In the genomic region with DNA sequence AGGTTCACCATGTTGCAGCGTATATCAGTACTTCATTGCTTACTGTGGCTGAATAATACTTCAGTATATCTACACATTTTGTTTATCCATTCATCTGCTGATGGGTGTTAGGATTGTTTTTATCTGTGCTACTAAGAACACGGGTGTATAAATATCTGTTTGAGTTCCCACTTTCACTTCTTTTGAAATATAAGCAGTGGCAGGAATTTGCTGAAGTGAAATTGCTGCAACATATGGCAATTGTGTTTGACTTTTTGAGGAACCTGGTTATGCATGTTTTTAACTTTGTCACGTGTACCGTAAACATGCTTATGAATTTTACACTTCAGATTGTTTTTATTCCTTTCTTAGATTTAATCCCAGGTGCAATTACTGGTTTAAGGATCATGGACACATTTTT, we compare ENCODE assay signal across 24 cellular contexts. TPM values are rescaled to one million over a fixed set of nuclear protein-coding genes. Genes with fewer than 3 reads are reported as not detected.
A peak's percentile ranks its signal among the peaks of the same experiment; 100 is the strongest.
DNase-seq lines count a peak whose midpoint lies in the region; ATAC-seq and TF ChIP-seq lines count a peak whose summit lies in the region.
"Had no signal": no experiment of that assay in that cellular context is flagged by ENCODE, and none has a peak within 500 bp of the region (broad histone marks: within the 10 kb centered on the region; RNA-seq: fewer than 3 reads in every experiment).

No MANE protein-coding gene starts in this region.

- no peak overlapping the region for H3K27ac Mint-ChIP-seq in progenitor cell of endocrine pancreas
- H3K27ac Mint-ChIP-seq: activated CD4-positive, alpha-beta memory T cell treated with anti-CD3 and anti-CD28 coated beads, Interleukin-2, amount 10 ng/mL, durations not matched to agents 7 days and 5 days; natural killer cell treated with Interleukin-12 subunit alpha and Interleukin-12 subunit beta and Interleukin-15 and Interleukin-18, amount 100 ng/mL, for 72 hours had no signal

- H3K4me2 ChIP-seq in OCI-LY3 (ENCODE audit: low read length), result peak overlapping the region; percentile 53

- H3K9me3 Mint-ChIP-seq in progenitor cell of endocrine pancreas (ENCODE audit: low read depth), result no peaks in the 10 kb centered on the region
- H3K9me3 Mint-ChIP-seq: activated CD4-positive, alpha-beta memory T cell treated with anti-CD3 and anti-CD28 coated beads, Interleukin-2, amount 10 ng/mL, durations not matched to agents 7 days and 5 days; natural killer cell treated with Interleukin-12 subunit alpha and Interleukin-12 subunit beta and Interleukin-15 and Interleukin-18, amount 100 ng/mL, for 72 hours; T-cell had no signal

- no peaks in the 10 kb centered on the region for H3K36me3 Mint-ChIP-seq in progenitor cell of endocrine pancreas (ENCODE audit: insufficient read depth)
- H3K36me3 Mint-ChIP-seq: natural killer cell treated with Interleukin-12 subunit alpha and Interleukin-12 subunit beta and Interleukin-15 and Interleukin-18, amount 100 ng/mL, for 72 hours; T-cell had no signal

- no peaks in the 10 kb centered on the region for H3K27me3 Mint-ChIP-seq in progenitor cell of endocrine pancreas
- H3K27me3 Mint-ChIP-seq: activated CD4-positive, alpha-beta memory T cell treated with anti-CD3 and anti-CD28 coated beads, Interleukin-2, amount 10 ng/mL, durations not matched to agents 7 days and 5 days; natural killer cell treated with Interleukin-12 subunit alpha and Interleukin-12 subunit beta and Interleukin-15 and Interleukin-18, amount 100 ng/mL, for 72 hours; T-cell had no signal

- H3K9ac ChIP-seq in OCI-LY3 (ENCODE audit: low read length), result no peak overlapping the region

- peaks cover 67% of the 10 kb centered on the region for H3K79me2 ChIP-seq in OCI-LY3 (ENCODE audit: low read length)

- H3K4me1 ChIP-seq in left ventricle myocardium inferior (peaks cover 63% of the 10 kb centered on the region), heart right ventricle (peaks cover 30 to 61% (median 46%) of the 10 kb centered on the region in 9 donors), OCI-LY3 (ENCODE audit: low read length) (peaks cover 24% of the 10 kb centered on the region), right lobe of liver (peaks cover 0 to 20% (median 7%) of the 10 kb centered on the region in 4 donors), SJCRH30 (no peaks in the 10 kb centered on the region)
- H3K4me1 ChIP-seq: HAP-1 had no signal

- peaks cover 68% of the 10 kb centered on the region for H4K20me1 ChIP-seq in OCI-LY3 (ENCODE audit: insufficient read depth, low read length)

- H3K36me3 ChIP-seq in left ventricle myocardium inferior (no peaks in the 10 kb centered on the region), heart right ventricle (peaks cover 0 to 21% (median 0%) of the 10 kb centered on the region in 9 donors), OCI-LY3 (replicated peaks; ENCODE audit: low read depth, low read length) (peaks cover 3% of the 10 kb centered on the region), right lobe of liver (no peaks in the 10 kb centered on the region), SJCRH30 (no peaks in the 10 kb centered on the region)
- H3K36me3 ChIP-seq: HAP-1, ovary had no signal

- TF ChIP-seq POLR2A in right lobe of liver (IDR thresholded peaks at IDR 0.05), result no peak

- H3K9me3 ChIP-seq in left ventricle myocardium inferior (replicated peaks) (no peaks in the 10 kb centered on the region), heart right ventricle (no peaks in the 10 kb centered on the region), OCI-LY3 (ENCODE audit: insufficient read depth, low read length) (no peaks in the 10 kb centered on the region), right lobe of liver (no peaks in the 10 kb centered on the region), SJCRH30 (replicated peaks) (no peaks in the 10 kb centered on the region)
- H3K9me3 ChIP-seq: HAP-1, ovary had no signal

- H3K4me1 Mint-ChIP-seq in progenitor cell of endocrine pancreas (ENCODE audit: low read depth), result peaks cover 3% of the 10 kb centered on the region
- H3K4me1 Mint-ChIP-seq: activated CD4-positive, alpha-beta memory T cell treated with anti-CD3 and anti-CD28 coated beads, Interleukin-2, amount 10 ng/mL, durations not matched to agents 7 days and 5 days had no signal

- intact Hi-C loops in left ventricle myocardium inferior (cut with micrococcal nuclease), result no loop called here
- intact Hi-C loops in heart right ventricle (cut with DNase I), result loop anchor here in 2 of 10 donors (10.0 kb wide), 2 partner anchors 331 to 1659 kb away; partner anchors contain the start of gene RPL14 (in 1 of the 2)
- intact Hi-C loops in right lobe of liver (cut with DNase I), result loop anchor here in 1 of 2 donors (10.0 kb wide), 1 partner anchor 81 kb away; no protein-coding TSS in a partner anchor

- H3K4me3 ChIP-seq in left ventricle myocardium inferior (no peak overlapping the region), heart right ventricle (no peak overlapping the region), OCI-LY3 (ENCODE audit: low read length) (no peak overlapping the region), right lobe of liver (no peak overlapping the region), SJCRH30 (no peak overlapping the region)
- H3K4me3 ChIP-seq: HAP-1, ovary had no signal

- H3K27ac ChIP-seq in left ventricle myocardium inferior (replicated peaks) (peak overlapping the region; percentile 61), heart right ventricle (peak overlapping the region in 1 of 10 donors; percentile 71), OCI-LY3 (ENCODE audit: low read length) (peak overlapping the region; percentile 45), right lobe of liver (no peak overlapping the region), SJCRH30 (no peak overlapping the region)
- H3K27ac ChIP-seq: ovary had no signal

- H3K27me3 ChIP-seq in left ventricle myocardium inferior (ENCODE audit: low read depth) (no peaks in the 10 kb centered on the region), heart right ventricle (no peaks in the 10 kb centered on the region), OCI-LY3 (ENCODE audit: low read depth, low read length) (no peaks in the 10 kb centered on the region), right lobe of liver (no peaks in the 10 kb centered on the region), SJCRH30 (no peaks in the 10 kb centered on the region)
- H3K27me3 ChIP-seq: ovary had no signal

- no peak for DNase-seq in left ventricle myocardium inferior
- no peak for DNase-seq in heart right ventricle
- peak; percentile 65 for DNase-seq in medulla oblongata (ENCODE audit: extremely low spot score)
- no peak for DNase-seq in progenitor cell of endocrine pancreas (ENCODE audit: low spot score, unreplicated experiment)
- no peak for DNase-seq in right lobe of liver
- no peak for DNase-seq in SJCRH30
- DNase-seq: activated CD4-positive, alpha-beta memory T cell treated with anti-CD3 and anti-CD28 coated beads, Interleukin-2, amount 10 ng/mL, durations not matched to agents 7 days and 5 days; activated effector memory CD4-positive, alpha-beta T cell treated with Interleukin-2 at 50 U/mL for 16 hours; DMS79 treated with DMSO at 0.1 percent for 48 hours; midbrain; NCI-H1092; NCI-H1930; NCI-H526 treated with DMSO at 0.1 percent for 48 hours; ovary; right cardiac atrium; stimulated activated CD4-positive, alpha-beta T cell treated with anti-CD3 and anti-CD28 coated beads, Interleukin-15, amount 100 ng/mL, for 24 hours; T-cell; trophoblast cell had no signal

- ATAC-seq in heart right ventricle (no peak), GM19455 (IDR thresholded peaks at IDR 0.05; ENCODE audit: unreplicated experiment) (no peak), right lobe of liver (no peak)
- ATAC-seq: activated CD4-positive, CD25-positive, alpha-beta regulatory T cell treated with anti-CD3 and anti-CD28 coated beads, Interleukin-2, amount 50 U/mL, for 24 hours; natural killer cell treated with Interleukin-12 subunit alpha and Interleukin-12 subunit beta and Interleukin-15 and Interleukin-18, amount 100 ng/mL, for 72 hours; right cardiac atrium; Right ventricle myocardium inferior; T-cell had no signal

- WGBS in heart right ventricle, 2 donors, result 63 to 74% methylated on average over 4 of the region's 4 CpGs
- WGBS in right lobe of liver (ENCODE audit: insufficient coverage, low coverage, low lambda C conversion rate, missing lambda C conversion rate), result 57% methylated on average over 4 of the region's 4 CpGs

- H3K4me3 Mint-ChIP-seq in progenitor cell of endocrine pancreas (ENCODE audit: low read depth), result no peak overlapping the region
- H3K4me3 Mint-ChIP-seq: activated CD4-positive, alpha-beta memory T cell treated with anti-CD3 and anti-CD28 coated beads, Interleukin-2, amount 10 ng/mL, durations not matched to agents 7 days and 5 days; natural killer cell treated with Interleukin-12 subunit alpha and Interleukin-12 subunit beta and Interleukin-15 and Interleukin-18, amount 100 ng/mL, for 72 hours; T-cell had no signal

- TF ChIP-seq CTCF in left ventricle myocardium inferior (IDR thresholded peaks at IDR 0.05; ENCODE audit: borderline replicate concordance) (no peak), heart right ventricle (IDR thresholded peaks at IDR 0.05) (no peak), OCI-LY3 (IDR thresholded peaks at IDR 0.05; ENCODE audit: low read depth, low read length) (no peak), progenitor cell of endocrine pancreas (IDR thresholded peaks at IDR 0.05; ENCODE audit: unreplicated experiment) (no peak), right lobe of liver (IDR thresholded peaks at IDR 0.05) (no peak)

- H2AFZ ChIP-seq in OCI-LY3 (ENCODE audit: low read depth, low read length), result no peak overlapping the region

RNA-seq across cellular contexts. Expression of gene TRAK1, which starts 23.0 kb away (rescaled TPM):
- 264 TPM for total RNA-seq in left ventricle myocardium inferior
- total RNA-seq in heart right ventricle, result 100 to 1,000 TPM; 182 to 423 (median 320) TPM
- 10 to 100 TPM; 35.5 to 41.2 TPM for polyA plus RNA-seq in heart right ventricle
- 53.8 and 55.5 TPM in 2 replicates for total RNA-seq in progenitor cell of endocrine pancreas
- total RNA-seq in right lobe of liver, result 10 to 100 TPM in 5 of 6 experiments, 1 to 10 TPM in 1; 9.5 to 16.4 (median 12.2) TPM
- total RNA-seq in SJCRH30 (2014; rRNA removed; shearing (Covaris generic)), result 10.3 and 12.1 TPM in 2 replicates

Comparison
In these comparisons a context has a peak if more than half of its experiments do, and no peak if none do; other contexts are left out.
1. H3K27ac ChIP-seq: peak in left ventricle myocardium inferior (single experiment) and OCI-LY3 (single experiment); none in right lobe of liver (0 of 3) and SJCRH30 (single experiment).